ENCODE assay signal across 10 cellular contexts in the genomic region with DNA sequence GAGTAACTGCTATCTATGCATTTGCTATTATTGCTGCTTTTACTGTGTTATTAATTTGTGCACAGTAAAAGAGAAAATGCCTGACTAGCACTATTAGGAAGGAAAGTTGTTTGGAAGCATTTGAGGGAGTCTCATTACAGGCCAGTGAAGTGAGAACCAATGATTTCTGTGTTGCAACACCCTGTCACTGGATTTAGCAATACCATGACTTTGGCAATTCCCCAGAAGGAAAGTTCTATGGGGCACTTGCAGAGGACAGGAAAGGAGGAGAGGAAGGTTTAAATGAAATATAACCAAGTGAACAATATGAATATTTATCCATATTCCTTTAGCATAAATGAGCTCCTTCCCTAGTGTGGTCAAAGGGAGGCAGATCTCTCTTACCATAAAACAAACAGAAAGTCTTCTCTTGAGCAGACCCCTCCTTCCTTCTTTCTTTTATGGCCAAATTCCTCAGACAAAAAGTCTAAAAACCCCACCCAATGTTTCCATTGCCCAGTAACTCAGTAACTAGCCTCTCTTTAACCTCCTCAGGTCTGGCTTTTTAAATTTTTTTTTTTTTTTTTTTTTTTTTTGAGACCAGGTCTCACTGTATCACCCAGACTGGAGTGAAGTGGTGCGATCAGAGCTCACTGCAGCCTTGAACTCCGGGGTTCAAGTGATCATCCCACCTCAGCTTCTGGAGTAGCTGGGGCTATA. TPM values are rescaled to one million over a fixed set of nuclear protein-coding genes. Genes with fewer than 3 reads are reported as not detected.
DNase-seq lines count a peak whose midpoint lies in the region; ATAC-seq lines count a peak whose summit lies in the region.
"Had no signal": no experiment of that assay in that cellular context is flagged by ENCODE, and none has a peak within 500 bp of the region (broad histone marks: within the 10 kb centered on the region; RNA-seq: fewer than 3 reads in every experiment).

No MANE protein-coding gene starts in this region.

- ATAC-seq in HG03097 (IDR thresholded peaks at IDR 0.05; ENCODE audit: low FRiP score, unreplicated experiment) (no peak), GM21786 (IDR thresholded peaks at IDR 0.05; ENCODE audit: unreplicated experiment) (no peak), GM18502 (IDR thresholded peaks at IDR 0.05; ENCODE audit: poor library complexity, unreplicated experiment) (no peak)

- DNase-seq in GM04503 (ENCODE audit: low read depth) (peak; percentile 73), SKM-1 treated with dmso at 0.1 percent for 144 hours (lab: John Stamatoyannopoulos, UW; ENCODE audit: unreplicated experiment) (peak; percentile 85), glomerular visceral epithelial cell (ENCODE audit: extremely low spot score) (peak; percentile 48), renal cortical epithelial cell (ENCODE audit: low read depth) (peak; percentile 94)
- DNase-seq in effector CD8-positive, alpha-beta T cell (lab: John Stamatoyannopoulos, UW): no peak
- DNase-seq: cerebellar nuclear complex, COR-L47 had no signal

RNA-seq across cellular contexts. Expression of gene TLR5, which starts 5.5 kb away (rescaled TPM):
- 0.17 and 9.1 TPM in 2 replicates for total RNA-seq in renal cortical epithelial cell
